Comparison of ENCODE assay signal across 1 cellular context in the genomic region with DNA sequence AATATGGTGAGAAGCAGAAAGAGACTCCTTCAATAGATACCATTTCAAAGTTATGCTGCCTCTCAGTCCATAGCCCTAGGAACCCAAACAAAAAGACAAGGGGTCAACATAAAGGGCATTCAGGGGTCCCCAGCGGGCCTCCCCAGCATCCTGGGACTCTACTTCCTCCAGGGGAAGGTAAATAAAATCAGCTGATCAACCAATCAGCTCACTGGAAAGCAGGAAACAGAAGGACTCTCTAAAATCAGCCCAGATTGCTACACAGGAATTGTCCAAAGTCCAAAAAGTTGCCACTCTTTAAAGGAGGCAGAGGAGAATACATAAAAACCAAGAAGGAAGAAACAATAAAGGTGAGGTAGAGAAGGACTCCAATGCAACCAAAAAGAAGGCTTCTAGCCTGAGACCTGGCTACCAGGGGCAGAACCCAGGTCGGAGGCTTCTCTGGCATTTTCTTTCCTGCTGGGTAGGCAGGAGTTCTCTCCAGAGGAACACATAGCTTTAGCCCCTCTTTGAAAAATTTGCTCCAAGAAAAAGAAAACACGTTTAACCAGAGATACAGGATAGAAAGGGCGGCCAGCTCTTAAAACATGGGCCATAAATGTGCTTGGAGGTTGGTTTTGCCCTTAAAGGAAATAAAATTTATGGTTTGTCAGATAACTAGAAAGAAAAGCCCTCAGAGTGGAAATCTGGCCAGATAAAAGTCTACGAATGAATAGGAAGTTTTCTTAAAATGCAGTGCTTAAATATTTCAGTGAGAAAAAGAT.
A peak's percentile ranks its signal among the peaks of the same experiment; 100 is the strongest.
TF ChIP-seq lines count a peak whose summit lies in the region.

No MANE protein-coding gene starts in this region.

TF ChIP-seq in HepG2, 621 proteins besides CTCF, POLR2A, EP300 and RAD21 (continued from another document and continues in another):
- TF ChIP-seq, protein P1, sequence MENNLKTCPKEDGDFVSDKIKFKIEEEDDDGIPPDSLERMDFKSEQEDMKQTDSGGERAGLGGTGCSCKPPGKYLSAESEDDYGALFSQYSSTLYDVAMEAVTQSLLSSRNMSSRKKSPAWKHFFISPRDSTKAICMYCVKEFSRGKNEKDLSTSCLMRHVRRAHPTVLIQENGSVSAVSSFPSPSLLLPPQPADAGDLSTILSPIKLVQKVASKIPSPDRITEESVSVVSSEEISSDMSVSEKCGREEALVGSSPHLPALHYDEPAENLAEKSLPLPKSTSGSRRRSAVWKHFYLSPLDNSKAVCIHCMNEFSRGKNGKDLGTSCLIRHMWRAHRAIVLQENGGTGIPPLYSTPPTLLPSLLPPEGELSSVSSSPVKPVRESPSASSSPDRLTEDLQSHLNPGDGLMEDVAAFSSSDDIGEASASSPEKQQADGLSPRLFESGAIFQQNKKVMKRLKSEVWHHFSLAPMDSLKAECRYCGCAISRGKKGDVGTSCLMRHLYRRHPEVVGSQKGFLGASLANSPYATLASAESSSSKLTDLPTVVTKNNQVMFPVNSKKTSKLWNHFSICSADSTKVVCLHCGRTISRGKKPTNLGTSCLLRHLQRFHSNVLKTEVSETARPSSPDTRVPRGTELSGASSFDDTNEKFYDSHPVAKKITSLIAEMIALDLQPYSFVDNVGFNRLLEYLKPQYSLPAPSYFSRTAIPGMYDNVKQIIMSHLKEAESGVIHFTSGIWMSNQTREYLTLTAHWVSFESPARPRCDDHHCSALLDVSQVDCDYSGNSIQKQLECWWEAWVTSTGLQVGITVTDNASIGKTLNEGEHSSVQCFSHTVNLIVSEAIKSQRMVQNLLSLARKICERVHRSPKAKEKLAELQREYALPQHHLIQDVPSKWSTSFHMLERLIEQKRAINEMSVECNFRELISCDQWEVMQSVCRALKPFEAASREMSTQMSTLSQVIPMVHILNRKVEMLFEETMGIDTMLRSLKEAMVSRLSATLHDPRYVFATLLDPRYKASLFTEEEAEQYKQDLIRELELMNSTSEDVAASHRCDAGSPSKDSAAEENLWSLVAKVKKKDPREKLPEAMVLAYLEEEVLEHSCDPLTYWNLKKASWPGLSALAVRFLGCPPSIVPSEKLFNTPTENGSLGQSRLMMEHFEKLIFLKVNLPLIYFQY (CRISPR knock-in tag; IDR thresholded peaks at IDR 0.05; ENCODE audit: borderline replicate concordance) = 0 out of 2 replicates have a peak, but pooled peaks have one; percentile 53
- TF ChIP-seq BHLHE40 (IDR thresholded peaks at IDR 0.05; ENCODE audit: low read length) (no peak), ZNF251 (CRISPR knock-in tag; IDR thresholded peaks at IDR 0.05) (no peak), KAT7 (CRISPR knock-in tag; IDR thresholded peaks at IDR 0.05; ENCODE audit: borderline replicate concordance) (no peak), BORCS8-MEF2B (CRISPR knock-in tag; IDR thresholded peaks at IDR 0.05) (no peak), KMT2A (CRISPR knock-in tag; IDR thresholded peaks at IDR 0.05) (no peak), ZNF543 (CRISPR knock-in tag; IDR thresholded peaks at IDR 0.05) (no peak), NCOA2 (CRISPR knock-in tag; IDR thresholded peaks at IDR 0.05) (no peak), HOXA5 (CRISPR knock-in tag; IDR thresholded peaks at IDR 0.05) (0 out of 2 replicates have a peak, but pooled peaks have one; percentile 25), NFKBIZ (CRISPR knock-in tag; IDR thresholded peaks at IDR 0.05) (0 out of 2 replicates have a peak, but pooled peaks have one; percentile 31), FOXK2 (IDR thresholded peaks at IDR 0.05) (no peak), FOXP1 (IDR thresholded peaks at IDR 0.05) (no peak), FOXP1 (CRISPR knock-in tag; IDR thresholded peaks at IDR 0.05) (peak; percentile 45; the same call in 1 of the 2 replicates), HHEX (CRISPR knock-in tag; IDR thresholded peaks at IDR 0.05) (no peak), ZNF335 (CRISPR knock-in tag; IDR thresholded peaks at IDR 0.05) (no peak), MZF1 (CRISPR knock-in tag; IDR thresholded peaks at IDR 0.05; ENCODE audit: borderline replicate concordance) (no peak), ZSCAN29 (CRISPR knock-in tag; conservative IDR thresholded peaks at IDR 0.05) (no peak), KLF9 (CRISPR knock-in tag; IDR thresholded peaks at IDR 0.05; ENCODE audit: low read depth) (no peak), ELF4 (CRISPR knock-in tag; IDR thresholded peaks at IDR 0.05; ENCODE audit: borderline replicate concordance) (0 out of 2 replicates have a peak, but pooled peaks have one; percentile 52), ZNF839 (CRISPR knock-in tag; IDR thresholded peaks at IDR 0.05; ENCODE audit: borderline replicate concordance) (no peak), NR2F6 (IDR thresholded peaks at IDR 0.05) (peak; percentile 90), NR2F6 (CRISPR knock-in tag; IDR thresholded peaks at IDR 0.05) (peak; percentile 87), HDAC6 (IDR thresholded peaks at IDR 0.05; ENCODE audit: low read depth, low read length) (no peak), RNF2 (conservative IDR thresholded peaks at IDR 0.05; ENCODE audit: low read depth) (no peak), NFE2L1 (CRISPR knock-in tag; IDR thresholded peaks at IDR 0.05; ENCODE audit: borderline replicate concordance) (no peak), SMAD3 (CRISPR knock-in tag; IDR thresholded peaks at IDR 0.05) (no peak), ZNF775 (CRISPR knock-in tag; IDR thresholded peaks at IDR 0.05; ENCODE audit: borderline replicate concordance) (no peak)
- TF ChIP-seq, protein P2, sequence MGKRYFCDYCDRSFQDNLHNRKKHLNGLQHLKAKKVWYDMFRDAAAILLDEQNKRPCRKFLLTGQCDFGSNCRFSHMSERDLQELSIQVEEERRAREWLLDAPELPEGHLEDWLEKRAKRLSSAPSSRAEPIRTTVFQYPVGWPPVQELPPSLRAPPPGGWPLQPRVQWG (CRISPR knock-in tag; IDR thresholded peaks at IDR 0.05; ENCODE audit: borderline replicate concordance, low read depth) = no peak
- TF ChIP-seq, protein P3, sequence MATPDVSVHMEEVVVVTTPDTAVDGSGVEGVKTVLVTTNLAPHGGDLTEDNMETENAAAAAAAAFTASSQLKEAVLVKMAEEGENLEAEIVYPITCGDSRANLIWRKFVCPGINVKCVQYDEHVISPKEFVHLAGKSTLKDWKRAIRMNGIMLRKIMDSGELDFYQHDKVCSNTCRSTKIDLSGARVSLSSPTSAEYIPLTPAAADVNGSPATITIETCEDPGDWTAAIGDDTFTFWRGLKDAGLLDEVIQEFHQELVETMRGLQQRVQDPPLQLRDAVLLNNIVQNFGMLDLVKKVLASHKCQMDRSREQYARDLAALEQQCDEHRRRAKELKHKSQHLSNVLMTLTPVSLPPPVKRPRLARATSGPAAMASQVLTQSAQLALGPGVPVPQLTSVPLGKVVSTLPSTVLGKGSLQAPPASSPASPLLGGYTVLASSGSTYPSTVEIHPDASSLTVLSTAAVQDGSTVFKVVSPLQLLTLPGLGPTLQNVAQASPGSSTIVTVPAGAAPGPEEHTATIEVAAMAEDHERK (CRISPR knock-in tag; IDR thresholded peaks at IDR 0.05; ENCODE audit: low read depth) = no peak
- TF ChIP-seq, protein P4, sequence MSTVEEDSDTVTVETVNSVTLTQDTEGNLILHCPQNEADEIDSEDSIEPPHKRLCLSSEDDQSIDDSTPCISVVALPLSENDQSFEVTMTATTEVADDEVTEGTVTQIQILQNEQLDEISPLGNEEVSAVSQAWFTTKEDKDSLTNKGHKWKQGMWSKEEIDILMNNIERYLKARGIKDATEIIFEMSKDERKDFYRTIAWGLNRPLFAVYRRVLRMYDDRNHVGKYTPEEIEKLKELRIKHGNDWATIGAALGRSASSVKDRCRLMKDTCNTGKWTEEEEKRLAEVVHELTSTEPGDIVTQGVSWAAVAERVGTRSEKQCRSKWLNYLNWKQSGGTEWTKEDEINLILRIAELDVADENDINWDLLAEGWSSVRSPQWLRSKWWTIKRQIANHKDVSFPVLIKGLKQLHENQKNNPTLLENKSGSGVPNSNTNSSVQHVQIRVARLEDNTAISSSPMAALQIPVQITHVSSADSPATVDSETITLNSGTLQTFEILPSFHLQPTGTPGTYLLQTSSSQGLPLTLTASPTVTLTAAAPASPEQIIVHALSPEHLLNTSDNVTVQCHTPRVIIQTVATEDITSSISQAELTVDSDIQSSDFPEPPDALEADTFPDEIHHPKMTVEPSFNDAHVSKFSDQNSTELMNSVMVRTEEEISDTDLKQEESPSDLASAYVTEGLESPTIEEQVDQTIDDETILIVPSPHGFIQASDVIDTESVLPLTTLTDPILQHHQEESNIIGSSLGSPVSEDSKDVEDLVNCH (CRISPR knock-in tag; IDR thresholded peaks at IDR 0.05) = no peak
- TF ChIP-seq, protein P5, sequence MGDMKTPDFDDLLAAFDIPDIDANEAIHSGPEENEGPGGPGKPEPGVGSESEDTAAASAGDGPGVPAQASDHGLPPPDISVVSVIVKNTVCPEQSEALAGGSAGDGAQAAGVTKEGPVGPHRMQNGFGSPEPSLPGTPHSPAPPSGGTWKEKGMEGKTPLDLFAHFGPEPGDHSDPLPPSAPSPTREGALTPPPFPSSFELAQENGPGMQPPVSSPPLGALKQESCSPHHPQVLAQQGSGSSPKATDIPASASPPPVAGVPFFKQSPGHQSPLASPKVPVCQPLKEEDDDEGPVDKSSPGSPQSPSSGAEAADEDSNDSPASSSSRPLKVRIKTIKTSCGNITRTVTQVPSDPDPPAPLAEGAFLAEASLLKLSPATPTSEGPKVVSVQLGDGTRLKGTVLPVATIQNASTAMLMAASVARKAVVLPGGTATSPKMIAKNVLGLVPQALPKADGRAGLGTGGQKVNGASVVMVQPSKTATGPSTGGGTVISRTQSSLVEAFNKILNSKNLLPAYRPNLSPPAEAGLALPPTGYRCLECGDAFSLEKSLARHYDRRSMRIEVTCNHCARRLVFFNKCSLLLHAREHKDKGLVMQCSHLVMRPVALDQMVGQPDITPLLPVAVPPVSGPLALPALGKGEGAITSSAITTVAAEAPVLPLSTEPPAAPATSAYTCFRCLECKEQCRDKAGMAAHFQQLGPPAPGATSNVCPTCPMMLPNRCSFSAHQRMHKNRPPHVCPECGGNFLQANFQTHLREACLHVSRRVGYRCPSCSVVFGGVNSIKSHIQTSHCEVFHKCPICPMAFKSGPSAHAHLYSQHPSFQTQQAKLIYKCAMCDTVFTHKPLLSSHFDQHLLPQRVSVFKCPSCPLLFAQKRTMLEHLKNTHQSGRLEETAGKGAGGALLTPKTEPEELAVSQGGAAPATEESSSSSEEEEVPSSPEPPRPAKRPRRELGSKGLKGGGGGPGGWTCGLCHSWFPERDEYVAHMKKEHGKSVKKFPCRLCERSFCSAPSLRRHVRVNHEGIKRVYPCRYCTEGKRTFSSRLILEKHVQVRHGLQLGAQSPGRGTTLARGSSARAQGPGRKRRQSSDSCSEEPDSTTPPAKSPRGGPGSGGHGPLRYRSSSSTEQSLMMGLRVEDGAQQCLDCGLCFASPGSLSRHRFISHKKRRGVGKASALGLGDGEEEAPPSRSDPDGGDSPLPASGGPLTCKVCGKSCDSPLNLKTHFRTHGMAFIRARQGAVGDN (CRISPR knock-in tag; IDR thresholded peaks at IDR 0.05) = no peak
- TF ChIP-seq, protein P6, sequence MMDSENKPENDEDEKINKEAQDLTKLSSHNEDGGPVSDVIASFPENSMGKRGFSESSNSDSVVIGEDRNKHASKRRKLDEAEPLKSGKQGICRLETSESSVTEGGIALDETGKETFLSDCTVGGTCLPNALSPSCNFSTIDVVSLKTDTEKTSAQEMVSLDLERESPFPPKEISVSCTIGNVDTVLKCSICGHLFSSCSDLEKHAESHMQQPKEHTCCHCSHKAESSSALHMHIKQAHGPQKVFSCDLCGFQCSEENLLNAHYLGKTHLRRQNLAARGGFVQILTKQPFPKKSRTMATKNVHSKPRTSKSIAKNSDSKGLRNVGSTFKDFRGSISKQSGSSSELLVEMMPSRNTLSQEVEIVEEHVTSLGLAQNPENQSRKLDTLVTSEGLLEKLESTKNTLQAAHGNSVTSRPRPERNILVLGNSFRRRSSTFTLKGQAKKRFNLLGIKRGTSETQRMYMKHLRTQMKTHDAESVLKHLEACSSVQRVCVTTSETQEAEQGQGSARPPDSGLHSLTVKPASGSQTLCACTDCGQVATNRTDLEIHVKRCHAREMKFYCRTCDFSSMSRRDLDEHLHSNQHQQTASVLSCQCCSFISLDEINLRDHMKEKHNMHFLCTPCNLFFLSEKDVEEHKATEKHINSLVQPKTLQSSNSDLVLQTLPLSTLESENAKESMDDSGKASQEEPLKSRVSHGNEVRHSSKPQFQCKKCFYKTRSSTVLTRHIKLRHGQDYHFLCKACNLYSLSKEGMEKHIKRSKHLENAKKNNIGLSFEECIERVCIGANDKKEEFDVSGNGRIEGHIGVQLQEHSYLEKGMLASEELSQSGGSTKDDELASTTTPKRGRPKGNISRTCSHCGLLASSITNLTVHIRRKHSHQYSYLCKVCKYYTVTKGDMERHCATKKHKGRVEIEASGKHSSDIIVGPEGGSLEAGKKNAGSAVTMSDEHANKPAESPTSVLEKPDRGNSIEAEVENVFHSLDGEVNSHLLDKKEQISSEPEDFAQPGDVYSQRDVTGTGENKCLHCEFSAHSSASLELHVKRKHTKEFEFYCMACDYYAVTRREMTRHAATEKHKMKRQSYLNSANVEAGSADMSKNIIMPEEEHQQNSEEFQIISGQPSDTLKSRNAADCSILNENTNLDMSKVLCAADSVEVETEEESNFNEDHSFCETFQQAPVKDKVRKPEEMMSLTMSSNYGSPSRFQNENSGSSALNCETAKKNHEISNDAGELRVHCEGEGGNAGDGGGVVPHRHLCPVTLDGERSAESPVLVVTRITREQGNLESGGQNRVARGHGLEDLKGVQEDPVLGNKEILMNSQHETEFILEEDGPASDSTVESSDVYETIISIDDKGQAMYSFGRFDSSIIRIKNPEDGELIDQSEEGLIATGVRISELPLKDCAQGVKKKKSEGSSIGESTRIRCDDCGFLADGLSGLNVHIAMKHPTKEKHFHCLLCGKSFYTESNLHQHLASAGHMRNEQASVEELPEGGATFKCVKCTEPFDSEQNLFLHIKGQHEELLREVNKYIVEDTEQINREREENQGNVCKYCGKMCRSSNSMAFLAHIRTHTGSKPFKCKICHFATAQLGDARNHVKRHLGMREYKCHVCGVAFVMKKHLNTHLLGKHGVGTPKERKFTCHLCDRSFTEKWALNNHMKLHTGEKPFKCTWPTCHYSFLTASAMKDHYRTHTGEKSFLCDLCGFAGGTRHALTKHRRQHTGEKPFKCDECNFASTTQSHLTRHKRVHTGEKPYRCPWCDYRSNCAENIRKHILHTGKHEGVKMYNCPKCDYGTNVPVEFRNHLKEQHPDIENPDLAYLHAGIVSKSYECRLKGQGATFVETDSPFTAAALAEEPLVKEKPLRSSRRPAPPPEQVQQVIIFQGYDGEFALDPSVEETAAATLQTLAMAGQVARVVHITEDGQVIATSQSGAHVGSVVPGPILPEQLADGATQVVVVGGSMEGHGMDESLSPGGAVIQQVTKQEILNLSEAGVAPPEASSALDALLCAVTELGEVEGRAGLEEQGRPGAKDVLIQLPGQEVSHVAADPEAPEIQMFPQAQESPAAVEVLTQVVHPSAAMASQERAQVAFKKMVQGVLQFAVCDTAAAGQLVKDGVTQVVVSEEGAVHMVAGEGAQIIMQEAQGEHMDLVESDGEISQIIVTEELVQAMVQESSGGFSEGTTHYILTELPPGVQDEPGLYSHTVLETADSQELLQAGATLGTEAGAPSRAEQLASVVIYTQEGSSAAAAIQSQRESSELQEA (CRISPR knock-in tag; IDR thresholded peaks at IDR 0.05; ENCODE audit: not compliant biosample characterization) = no peak
- TF ChIP-seq, protein P7, sequence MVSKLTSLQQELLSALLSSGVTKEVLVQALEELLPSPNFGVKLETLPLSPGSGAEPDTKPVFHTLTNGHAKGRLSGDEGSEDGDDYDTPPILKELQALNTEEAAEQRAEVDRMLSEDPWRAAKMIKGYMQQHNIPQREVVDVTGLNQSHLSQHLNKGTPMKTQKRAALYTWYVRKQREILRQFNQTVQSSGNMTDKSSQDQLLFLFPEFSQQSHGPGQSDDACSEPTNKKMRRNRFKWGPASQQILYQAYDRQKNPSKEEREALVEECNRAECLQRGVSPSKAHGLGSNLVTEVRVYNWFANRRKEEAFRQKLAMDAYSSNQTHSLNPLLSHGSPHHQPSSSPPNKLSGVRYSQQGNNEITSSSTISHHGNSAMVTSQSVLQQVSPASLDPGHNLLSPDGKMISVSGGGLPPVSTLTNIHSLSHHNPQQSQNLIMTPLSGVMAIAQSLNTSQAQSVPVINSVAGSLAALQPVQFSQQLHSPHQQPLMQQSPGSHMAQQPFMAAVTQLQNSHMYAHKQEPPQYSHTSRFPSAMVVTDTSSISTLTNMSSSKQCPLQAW (CRISPR knock-in tag; IDR thresholded peaks at IDR 0.05) = 0 out of 2 replicates have a peak, but pooled peaks have one; percentile 36
